1 cellular context compared by ENCODE assay signal in the genomic region with DNA sequence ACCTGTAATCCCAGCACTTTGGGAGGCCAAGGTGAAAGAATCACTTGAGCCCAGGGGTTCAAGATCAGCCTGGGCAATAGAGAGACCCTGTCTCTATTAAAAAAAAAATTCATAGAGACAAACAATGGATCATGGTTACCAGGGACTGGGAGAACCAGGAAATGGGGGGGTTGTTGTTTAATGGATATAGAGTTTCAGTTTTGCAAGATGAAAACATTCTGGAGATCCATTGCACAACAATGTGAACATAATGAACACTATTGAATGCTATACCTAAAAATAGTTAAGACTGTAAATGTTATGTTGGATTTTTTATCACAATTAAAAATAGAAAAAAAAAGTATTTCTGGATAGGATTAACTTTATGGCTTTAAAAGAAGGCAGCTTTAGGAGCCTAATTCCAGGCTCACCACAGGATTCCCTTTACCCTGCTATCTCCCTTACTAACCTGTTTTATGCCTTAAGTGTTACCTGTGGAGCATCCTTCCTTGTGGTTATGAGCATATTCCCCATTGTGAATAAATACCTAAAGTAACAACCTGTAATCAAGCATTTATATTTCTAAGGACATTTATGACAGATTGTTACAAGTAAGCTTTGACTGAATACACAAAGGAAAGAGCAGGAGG.
TF ChIP-seq lines count a peak whose summit lies in the region.

No MANE protein-coding gene starts in this region.

TF ChIP-seq in H1, 55 proteins besides CTCF, POLR2A, EP300 and RAD21:
- no peak for TF ChIP-seq CHD2 (IDR thresholded peaks at IDR 0.05; ENCODE audit: low read length)
- TF ChIP-seq, protein P1, sequence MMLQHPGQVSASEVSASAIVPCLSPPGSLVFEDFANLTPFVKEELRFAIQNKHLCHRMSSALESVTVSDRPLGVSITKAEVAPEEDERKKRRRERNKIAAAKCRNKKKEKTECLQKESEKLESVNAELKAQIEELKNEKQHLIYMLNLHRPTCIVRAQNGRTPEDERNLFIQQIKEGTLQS (IDR thresholded peaks at IDR 0.05; ENCODE audit: insufficient read depth, low read depth, low read length), result no peak
- no peak for TF ChIP-seq TAF7 (optimal IDR thresholded peaks at IDR 0.05; ENCODE audit: borderline replicate concordance, low read depth, low read length)
- TF ChIP-seq PHF8 (conservative IDR thresholded peaks at IDR 0.05; ENCODE audit: low read depth, low read length), result no peak
- no peak for TF ChIP-seq BCL11A (IDR thresholded peaks at IDR 0.05; ENCODE audit: low read depth in 2 of 2, low read length in 2 of 2)
